In the genomic region with DNA sequence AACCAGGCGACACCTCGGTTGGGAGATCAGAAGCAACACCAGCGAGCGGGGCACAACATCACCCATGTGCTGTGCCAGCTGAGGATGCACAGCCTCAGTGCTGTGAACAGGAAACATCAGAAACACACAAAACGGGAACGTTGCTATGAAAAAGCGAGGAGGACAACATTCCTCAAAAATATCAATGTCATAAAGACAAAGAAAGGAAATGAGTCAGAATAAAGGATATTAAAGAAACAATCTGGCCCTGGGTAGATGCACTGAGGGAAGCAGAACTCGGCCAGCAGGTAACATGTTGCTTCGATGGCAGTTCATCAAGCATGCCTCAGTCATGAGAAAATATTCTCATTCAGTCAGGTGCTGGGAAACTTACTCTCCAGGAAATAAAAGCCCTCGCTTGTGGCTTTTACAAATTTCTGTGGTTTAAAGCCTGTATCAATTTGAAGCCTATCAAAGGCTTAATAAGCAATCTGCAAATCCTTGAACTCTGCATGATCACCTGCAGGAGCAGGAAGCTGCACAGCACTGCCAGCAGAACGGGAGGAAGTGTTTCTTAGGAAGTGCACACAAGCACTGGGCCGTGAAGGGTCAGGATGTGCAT, we compare ENCODE assay signal across 13 cellular contexts.
DNase-seq lines count a peak whose midpoint lies in the region; ATAC-seq, FAIRE-seq and TF ChIP-seq lines count a peak whose summit lies in the region.
"Had no signal": no experiment of that assay in that cellular context is flagged by ENCODE, and none has a peak within 500 bp of the region (broad histone marks: within the 10 kb centered on the region; RNA-seq: fewer than 3 reads in every experiment).

No MANE protein-coding gene starts in this region.

- no peaks in the 10 kb centered on the region for H3K9me3 ChIP-seq in CD4-positive, CD25-positive, alpha-beta regulatory T cell (ENCODE audit: control insufficient read depth in 2 of 2, low read length in 2 of 2)

- H3K4me1 ChIP-seq in CD4-positive, CD25-positive, alpha-beta regulatory T cell (ENCODE audit: control insufficient read depth, insufficient read depth, low read length, poor library complexity, severe bottlenecking), result peaks cover 9% of the 10 kb centered on the region

- H3K4me3 ChIP-seq in CD4-positive, CD25-positive, alpha-beta regulatory T cell (ENCODE audit: low read depth, low read length), result no peak overlapping the region

- FAIRE-seq in GM19239 (lab: Jason Lieb, UNC), result peak; percentile 39
- FAIRE-seq: TTC549 had no signal

- peaks cover 4% of the 10 kb centered on the region for H3K27me3 Mint-ChIP-seq in CD4-positive, CD25-positive, alpha-beta regulatory T cell
- H3K27me3 Mint-ChIP-seq in WTC11 (ENCODE audit: low read depth), result no peaks in the 10 kb centered on the region
- H3K27me3 Mint-ChIP-seq: B cell had no signal

- no peaks in the 10 kb centered on the region for H3K27me3 ChIP-seq in CD4-positive, CD25-positive, alpha-beta regulatory T cell (ENCODE audit: control insufficient read depth, insufficient read depth, low read length)

- intact Hi-C loops in posterior vena cava (cut with DNase I), result no loop called here

- peak in 1 of 3 donors; percentile 13 for DNase-seq in CD4-positive, CD25-positive, alpha-beta regulatory T cell
- DNase-seq in GM19239 (ENCODE audit: insufficient read length, low spot score) (no peak), WTC11 (ENCODE audit: low spot score) (no peak), glomerular endothelial cell (ENCODE audit: extremely low read depth, low read depth, low spot score) (peak; percentile 77), posterior vena cava (ENCODE audit: low spot score) (no peak), NCI-H1417 (lab: John Stamatoyannopoulos, UW) (no peak), NCI-H1694 treated with DMSO at 0.1 percent for 48 hours (lab: John Stamatoyannopoulos, UW) (no peak)
- DNase-seq: left colon, NCI-H2081 treated with DMSO at 0.1 percent for 48 hours had no signal

- POLR2A ChIA-PET in WTC11 (lab: Charles Lee), result no interaction called here

- peaks cover 0 to 23% (median 6%) of the 10 kb centered on the region in 4 donors for H3K4me1 Mint-ChIP-seq in CD4-positive, CD25-positive, alpha-beta regulatory T cell
- peaks cover 14% of the 10 kb centered on the region for H3K4me1 Mint-ChIP-seq in WTC11

- H3K27ac Mint-ChIP-seq in CD4-positive, CD25-positive, alpha-beta regulatory T cell, result peak overlapping the region in 2 of 3 donors; percentile 7 to 17
- peak overlapping the region; percentile 12 for H3K27ac Mint-ChIP-seq in WTC11
- H3K27ac Mint-ChIP-seq: B cell had no signal

- no peaks in the 10 kb centered on the region for H3K9me3 Mint-ChIP-seq in CD4-positive, CD25-positive, alpha-beta regulatory T cell
- no peaks in the 10 kb centered on the region for H3K9me3 Mint-ChIP-seq in WTC11
- H3K9me3 Mint-ChIP-seq: central memory CD8-positive, alpha-beta T cell had no signal

- CTCF ChIA-PET in WTC11 (lab: Charles Lee), result no interaction called here

- H3K4me3 Mint-ChIP-seq in CD4-positive, CD25-positive, alpha-beta regulatory T cell, result peak overlapping the region in 1 of 4 donors; percentile 41
- no peak overlapping the region for H3K4me3 Mint-ChIP-seq in WTC11
- H3K4me3 Mint-ChIP-seq: B cell; central memory CD8-positive, alpha-beta T cell had no signal

- H3K36me3 Mint-ChIP-seq in CD4-positive, CD25-positive, alpha-beta regulatory T cell, result no peaks in the 10 kb centered on the region
- H3K36me3 Mint-ChIP-seq in WTC11, result peaks cover 38% of the 10 kb centered on the region

- TF ChIP-seq CTCF in WTC11 (IDR thresholded peaks at IDR 0.05), result no peak

- no peaks in the 10 kb centered on the region for H3K36me3 ChIP-seq in CD4-positive, CD25-positive, alpha-beta regulatory T cell (ENCODE audit: control insufficient read depth, insufficient read depth, low read length)

- no peak overlapping the region for H3K27ac ChIP-seq in CD4-positive, CD25-positive, alpha-beta regulatory T cell (ENCODE audit: insufficient read depth, low read length, poor library complexity, severe bottlenecking)

- no peak for ATAC-seq in CD4-positive, CD25-positive, alpha-beta regulatory T cell (ENCODE audit: low read depth in 2 of 2)
- ATAC-seq in WTC11 (no peak), GM21723 (IDR thresholded peaks at IDR 0.05; ENCODE audit: unreplicated experiment) (no peak)
- ATAC-seq: left colon had no signal

TF ChIP-seq in WTC11, 78 proteins besides CTCF, POLR2A, EP300 and RAD21:
- no peak for TF ChIP-seq TCF7 (CRISPR knock-in tag; IDR thresholded peaks at IDR 0.05; ENCODE audit: low read depth)
- TF ChIP-seq ZNF396 (CRISPR knock-in tag; IDR thresholded peaks at IDR 0.05; ENCODE audit: borderline replicate concordance), result no peak
- no peak for TF ChIP-seq MXD4 (CRISPR knock-in tag; IDR thresholded peaks at IDR 0.05; ENCODE audit: borderline replicate concordance)
TF ChIP-seq in WTC11: peak in this region for 0.
